ENCODE assay signal across 7 cellular contexts in genomic region chr1:173714759-173715537, GRCh38.
A peak's percentile ranks its signal among the peaks of the same experiment; 100 is the strongest.
DNase-seq lines count a peak whose midpoint lies in the region; ATAC-seq, FAIRE-seq and TF ChIP-seq lines count a peak whose summit lies in the region.

KLHL20 (plus strand) TSS chr1:173714981; CDS start chr1:173716044, 1,063 bp downstream.

- peak; percentile 69 for DNase-seq in GM18507 (ENCODE audit: extremely low spot score, insufficient read length, low read depth)
- DNase-seq in NCI-H2029 treated with DMSO at 0.1 percent for 48 hours (lab: John Stamatoyannopoulos, UW) = peak; percentile 20
- peak; percentile 71 for DNase-seq in T-helper 9 cell
- DNase-seq in astrocyte of the cerebellum (ENCODE audit: low read depth) = peak; percentile 81
- peak; percentile 69 to 76 for DNase-seq in hippocampal formation (lab: John Stamatoyannopoulos, UW)
- DNase-seq in retina = peak; percentile 96

- TF ChIP-seq CTCF in astrocyte of the cerebellum (IDR thresholded peaks at IDR 0.05; ENCODE audit: low read depth, low read length, missing control alignments) = no peak

- peak within 1 kb of the TSS; percentile 77 for H3K4me3 ChIP-seq in astrocyte of the cerebellum (ENCODE audit: low read depth, low read length)

- peak; percentile 93 for FAIRE-seq in GM18507 (lab: Jason Lieb, UNC)

- ATAC-seq in HG02981 (IDR thresholded peaks at IDR 0.05; ENCODE audit: unreplicated experiment) = peak; percentile 95

- in situ Hi-C loops in astrocyte of the cerebellum (cut with HindIII; ENCODE audit: low sequenced_read_pairs) = no loop called here

Comparison
In these comparisons a context has a peak if more than half of its experiments do, and no peak if none do; other contexts are left out.
1. Peak in every context shown above with its lines: DNase-seq, ATAC-seq and H3K4me3 ChIP-seq.
2. DNase-seq: peak in every context shown above with its lines; median percentile 96 in retina; 81 in astrocyte of the cerebellum; 72 in hippocampal formation; 71 in T-helper 9 cell; 69 in GM18507; 20 in NCI-H2029 treated with DMSO at 0.1 percent for 48 hours.